5 cellular contexts compared by ENCODE assay signal in genomic region chr9:135397142-135397541, GRCh38.
"Had no signal": no experiment of that assay in that cellular context is flagged by ENCODE, and none has a peak within 500 bp of the region (broad histone marks: within the 10 kb centered on the region; RNA-seq: fewer than 3 reads in every experiment).

No MANE protein-coding gene starts in this region.

- DNase-seq: GM23248, GOT3, H9, HCEC 1CT, IMR-90 had no signal

- H3K27ac ChIP-seq: GM23248 had no signal

- H3K4me3 ChIP-seq: GM23248 had no signal
